1 cellular context compared by ENCODE assay signal in the genomic region with DNA sequence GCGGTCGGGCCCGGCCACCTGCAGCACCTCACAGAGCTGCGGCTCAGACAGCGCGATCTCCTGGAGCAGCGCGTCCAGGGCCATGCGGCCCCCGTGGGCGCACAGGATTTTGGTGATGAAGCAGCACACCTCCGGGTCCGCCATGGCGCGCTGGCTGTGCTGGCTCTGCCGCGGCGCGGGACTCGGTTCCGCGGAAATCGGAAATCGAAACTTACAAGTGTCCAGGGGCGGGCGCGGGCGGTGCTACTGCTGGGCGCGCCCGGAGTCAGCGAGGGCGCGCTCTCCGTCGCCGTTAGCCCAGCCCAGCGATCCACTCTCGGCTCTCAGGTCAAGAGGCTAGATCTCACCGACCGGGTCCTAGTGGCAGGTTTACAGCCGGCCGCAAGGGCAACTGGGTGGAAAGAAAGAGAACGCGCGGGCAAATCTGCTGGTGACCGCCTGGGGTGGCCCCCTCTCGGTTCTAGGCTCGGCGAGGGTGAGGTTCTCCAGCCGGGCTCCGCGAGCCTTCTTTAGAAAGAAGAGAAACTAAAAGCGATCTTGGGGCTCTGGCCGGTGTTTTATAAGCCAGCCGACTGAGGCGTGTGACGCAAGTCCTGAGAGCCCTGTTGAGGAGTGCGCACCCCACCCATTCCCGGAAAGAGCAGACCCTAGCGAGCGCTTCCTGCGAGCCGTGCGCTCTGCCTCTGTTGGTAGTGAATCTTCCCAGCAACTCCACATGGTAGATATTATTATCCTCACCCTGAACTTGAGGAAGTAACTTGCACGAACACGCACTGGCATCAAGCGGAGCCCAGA.
TF ChIP-seq lines count a peak whose summit lies in the region.

TSS of gene ZC3HAV1 (minus strand) at position 533 of the 795 bp plus-strand sequence. CDS start at position 144, 389 bp downstream.

TF ChIP-seq in SK-N-SH, 30 proteins besides CTCF, POLR2A, EP300 and RAD21:
- TF ChIP-seq ELF1 (IDR thresholded peaks at IDR 0.05): 0 out of 2 replicates have a peak, but pooled peaks have one; percentile 51
- TF ChIP-seq RFX5 (IDR thresholded peaks at IDR 0.05; ENCODE audit: low read length): no peak
- peak; percentile 47 for TF ChIP-seq GABPA (IDR thresholded peaks at IDR 0.05; ENCODE audit: low read depth)
- TF ChIP-seq CHD2 (IDR thresholded peaks at IDR 0.05; ENCODE audit: low read length, partially characterized antibody): peak; percentile 41
- TF ChIP-seq TEAD4 (IDR thresholded peaks at IDR 0.05; ENCODE audit: borderline replicate concordance, insufficient read depth): peak; percentile 39
- peak; percentile 80 for TF ChIP-seq MXI1 (IDR thresholded peaks at IDR 0.05; ENCODE audit: low read depth, low read length)
- peak; percentile 71; the same call in 1 of the 2 replicates for TF ChIP-seq YY1 (IDR thresholded peaks at IDR 0.05; ENCODE audit: low read depth)
- TF ChIP-seq SIN3A (IDR thresholded peaks at IDR 0.05; ENCODE audit: borderline replicate concordance, low read depth, low read length): 0 out of 2 replicates have a peak, but pooled peaks have one; percentile 17
- 0 out of 2 replicates have a peak, but pooled peaks have one; percentile 11 for TF ChIP-seq NRF1 (IDR thresholded peaks at IDR 0.05; ENCODE audit: low read depth, low read length)
- TF ChIP-seq FOXJ3 (CRISPR knock-in tag; IDR thresholded peaks at IDR 0.05): peak; percentile 70; the same call in 1 of the 2 replicates
- peak; percentile 5 for TF ChIP-seq RCOR1 (IDR thresholded peaks at IDR 0.05; ENCODE audit: low read length)
- no peak for TF ChIP-seq PBX3 (IDR thresholded peaks at IDR 0.05)
- TF ChIP-seq JUND (IDR thresholded peaks at IDR 0.05): no peak
- TF ChIP-seq, protein P1, sequence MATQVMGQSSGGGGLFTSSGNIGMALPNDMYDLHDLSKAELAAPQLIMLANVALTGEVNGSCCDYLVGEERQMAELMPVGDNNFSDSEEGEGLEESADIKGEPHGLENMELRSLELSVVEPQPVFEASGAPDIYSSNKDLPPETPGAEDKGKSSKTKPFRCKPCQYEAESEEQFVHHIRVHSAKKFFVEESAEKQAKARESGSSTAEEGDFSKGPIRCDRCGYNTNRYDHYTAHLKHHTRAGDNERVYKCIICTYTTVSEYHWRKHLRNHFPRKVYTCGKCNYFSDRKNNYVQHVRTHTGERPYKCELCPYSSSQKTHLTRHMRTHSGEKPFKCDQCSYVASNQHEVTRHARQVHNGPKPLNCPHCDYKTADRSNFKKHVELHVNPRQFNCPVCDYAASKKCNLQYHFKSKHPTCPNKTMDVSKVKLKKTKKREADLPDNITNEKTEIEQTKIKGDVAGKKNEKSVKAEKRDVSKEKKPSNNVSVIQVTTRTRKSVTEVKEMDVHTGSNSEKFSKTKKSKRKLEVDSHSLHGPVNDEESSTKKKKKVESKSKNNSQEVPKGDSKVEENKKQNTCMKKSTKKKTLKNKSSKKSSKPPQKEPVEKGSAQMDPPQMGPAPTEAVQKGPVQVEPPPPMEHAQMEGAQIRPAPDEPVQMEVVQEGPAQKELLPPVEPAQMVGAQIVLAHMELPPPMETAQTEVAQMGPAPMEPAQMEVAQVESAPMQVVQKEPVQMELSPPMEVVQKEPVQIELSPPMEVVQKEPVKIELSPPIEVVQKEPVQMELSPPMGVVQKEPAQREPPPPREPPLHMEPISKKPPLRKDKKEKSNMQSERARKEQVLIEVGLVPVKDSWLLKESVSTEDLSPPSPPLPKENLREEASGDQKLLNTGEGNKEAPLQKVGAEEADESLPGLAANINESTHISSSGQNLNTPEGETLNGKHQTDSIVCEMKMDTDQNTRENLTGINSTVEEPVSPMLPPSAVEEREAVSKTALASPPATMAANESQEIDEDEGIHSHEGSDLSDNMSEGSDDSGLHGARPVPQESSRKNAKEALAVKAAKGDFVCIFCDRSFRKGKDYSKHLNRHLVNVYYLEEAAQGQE (IDR thresholded peaks at IDR 0.05; ENCODE audit: low read depth, low read length): peak; percentile 3; the same call in 1 of the 2 replicates
- TF ChIP-seq POLR2AphosphoS5 (IDR thresholded peaks at IDR 0.05; ENCODE audit: low read depth, low read length): peak; percentile 94
- peak; percentile 74 for TF ChIP-seq TAF1 (IDR thresholded peaks at IDR 0.05; ENCODE audit: borderline replicate concordance, low read depth, low read length)
- TF ChIP-seq TCF12 (IDR thresholded peaks at IDR 0.05): no peak
- TF ChIP-seq, protein P2, sequence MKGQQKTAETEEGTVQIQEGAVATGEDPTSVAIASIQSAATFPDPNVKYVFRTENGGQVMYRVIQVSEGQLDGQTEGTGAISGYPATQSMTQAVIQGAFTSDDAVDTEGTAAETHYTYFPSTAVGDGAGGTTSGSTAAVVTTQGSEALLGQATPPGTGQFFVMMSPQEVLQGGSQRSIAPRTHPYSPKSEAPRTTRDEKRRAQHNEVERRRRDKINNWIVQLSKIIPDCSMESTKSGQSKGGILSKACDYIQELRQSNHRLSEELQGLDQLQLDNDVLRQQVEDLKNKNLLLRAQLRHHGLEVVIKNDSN (IDR thresholded peaks at IDR 0.05; ENCODE audit: borderline replicate concordance, low read depth): 0 out of 2 replicates have a peak, but pooled peaks have one; percentile 27
